In genomic region chr3:15277861-15278260, GRCh38 we compare ENCODE assay signal across 11 cellular contexts.
"Had no signal": no experiment of that assay in that cellular context is flagged by ENCODE, and none has a peak within 500 bp of the region (broad histone marks: within the 10 kb centered on the region; RNA-seq: fewer than 3 reads in every experiment).

No MANE protein-coding gene starts in this region.

- H3K9me3 Mint-ChIP-seq: activated naive CD4-positive, alpha-beta T cell treated with anti-CD3 and anti-CD28 coated beads for 36 hours had no signal

- H3K27me3 ChIP-seq: esophagus squamous epithelium, ovary, tibial nerve had no signal

- H3K27ac ChIP-seq: esophagus squamous epithelium had no signal

- H3K36me3 ChIP-seq: esophagus squamous epithelium, ovary, tibial nerve had no signal

- DNase-seq: activated CD4-positive, alpha-beta T cell treated with anti-CD3 and anti-CD28 coated beads for 48 hours; activated naive CD4-positive, alpha-beta T cell treated with anti-CD3 and anti-CD28 coated beads for 36 hours; esophagus squamous epithelium; hippocampal formation; kidney glomerular epithelial cell; ovary; stimulated activated CD4-positive, alpha-beta T cell treated with anti-CD3 and anti-CD28 coated beads, Interleukin-12 subunit alpha, Interleukin-12 subunit beta, amount 100 ng/mL, for 4 hours; stimulated activated CD4-positive, alpha-beta T cell treated with anti-CD3 and anti-CD28 coated beads, Interleukin-2, amount 100 ng/mL, for 24 hours had no signal

- H3K4me3 ChIP-seq: esophagus squamous epithelium, ovary, tibial nerve had no signal

- H3K27ac Mint-ChIP-seq: activated naive CD4-positive, alpha-beta T cell treated with anti-CD3 and anti-CD28 coated beads for 36 hours; activated T-helper 1 cell treated with anti-CD3 and anti-CD28 coated beads, Interleukin-12 subunit alpha, Interleukin-12 subunit beta, Interleukin-2, Interleukin-4 antibody, amounts not matched to agents 30 ng/mL and 10 ng/mL and 1 ng/mL, durations not matched to agents 14 hours and 24 hours and 36 hours; T-helper 1 cell treated with Interleukin-12 subunit alpha and Interleukin-12 subunit beta and Interleukin-4 antibody, amounts not matched to agents 30 μg/mL and 1 μg/mL, for 36 hours had no signal

- H3K9me3 ChIP-seq: esophagus squamous epithelium, ovary, tibial nerve had no signal

- H3K4me3 Mint-ChIP-seq: activated naive CD4-positive, alpha-beta T cell treated with anti-CD3 and anti-CD28 coated beads for 36 hours; activated T-helper 1 cell treated with anti-CD3 and anti-CD28 coated beads, Interleukin-12 subunit alpha, Interleukin-12 subunit beta, Interleukin-2, Interleukin-4 antibody, amounts not matched to agents 30 ng/mL and 10 ng/mL and 1 ng/mL, durations not matched to agents 14 hours and 24 hours and 36 hours; T-helper 1 cell treated with Interleukin-12 subunit alpha and Interleukin-12 subunit beta and Interleukin-4 antibody, amounts not matched to agents 30 μg/mL and 1 μg/mL, for 36 hours had no signal
